In the genomic region with DNA sequence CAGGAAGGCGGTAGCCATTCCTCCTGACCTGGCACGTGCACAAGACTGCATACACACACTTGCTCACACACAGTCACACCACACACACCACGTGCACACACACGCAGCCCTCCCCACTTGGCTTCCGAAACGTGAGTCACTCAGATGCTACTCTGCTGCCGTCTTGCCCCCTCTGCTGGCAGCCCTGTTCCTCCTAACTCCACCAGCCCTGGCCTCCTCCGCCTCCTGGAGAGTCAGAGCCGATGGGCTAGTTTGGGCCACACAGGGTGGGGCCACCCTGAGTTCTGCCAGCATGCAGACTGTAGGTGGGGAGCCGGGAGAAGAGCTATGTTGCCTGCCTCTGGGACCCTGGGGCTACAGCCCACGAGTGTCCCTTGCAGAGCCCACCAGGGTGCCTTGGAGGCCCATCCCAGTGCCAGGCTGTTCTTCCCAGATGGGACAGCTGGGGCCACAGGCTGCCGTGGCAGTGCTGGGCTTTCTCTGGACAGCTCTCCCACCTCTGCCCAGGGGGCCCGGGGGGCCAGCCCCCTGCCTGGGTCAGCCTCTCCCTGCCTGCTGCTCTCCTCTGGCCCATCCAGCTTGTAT, we compare ENCODE assay signal across 8 cellular contexts. TPM values are rescaled to one million over a fixed set of nuclear protein-coding genes. Genes with fewer than 3 reads are reported as not detected.
DNase-seq lines count a peak whose midpoint lies in the region; ATAC-seq, FAIRE-seq and TF ChIP-seq lines count a peak whose summit lies in the region.

No MANE protein-coding gene starts in this region.

- H3K4me3 Mint-ChIP-seq in brain = no peak overlapping the region

- in situ Hi-C loops in HepG2 (cut with HindIII; ENCODE audit: extremely low pct_ligation_motif_present, low pct_unique_long_range_greater_than_20kb) = loop anchor here (5.0 kb wide), 1 partner anchor 65 kb away; no protein-coding TSS in a partner anchor

- H3K9me3 Mint-ChIP-seq in brain = peaks cover 0 to 4% (median 0%) of the 10 kb centered on the region in 5 experiments

- H3K4me1 Mint-ChIP-seq in brain = peaks cover 24% of the 10 kb centered on the region

- no peaks in the 10 kb centered on the region for H3K9me2 ChIP-seq in SK-N-SH

- no peak overlapping the region for H3K4me3 ChIP-seq in SK-N-SH (ENCODE audit: low read depth in 2 of 2, low read length in 1 of 2)
- H3K4me3 ChIP-seq in HepG2 (replicated peaks in 1 of 3; ENCODE audit: insufficient read depth in 1 of 3, low read depth in 2 of 3, low read length in 3 of 3) = no peak overlapping the region

- H3K27ac ChIP-seq in SK-N-SH (ENCODE audit: low read depth in 2 of 2, low read length in 1 of 2) (no peak overlapping the region), HepG2 (ENCODE audit: extremely low read length, insufficient read depth, low read length) (no peak overlapping the region)

- POLR2A ChIA-PET in SK-N-SH (lab: Yijun Ruan, JAX) (no interaction called here), HepG2 (lab: Yijun Ruan, JAX) (no interaction called here)

- TF ChIP-seq RAD21 in SK-N-SH (IDR thresholded peaks at IDR 0.05; ENCODE audit: low read length) = peak; percentile 33; the same call in 1 of the 2 replicates
- TF ChIP-seq RAD21 in HepG2 (CRISPR knock-in tag; IDR thresholded peaks at IDR 0.05) = no peak

- H3K4me2 ChIP-seq in SK-N-SH = no peak overlapping the region
- H3K4me2 ChIP-seq in HepG2 (ENCODE audit: low read depth, low read length) = no peak overlapping the region

- H3K27ac Mint-ChIP-seq in brain = peak overlapping the region; percentile 37 to 88 (median 79)

- H3K27me3 ChIP-seq in SK-N-SH (ENCODE audit: insufficient read depth) = no peaks in the 10 kb centered on the region
- no peaks in the 10 kb centered on the region for H3K27me3 ChIP-seq in HepG2 (ENCODE audit: control insufficient read depth in 1 of 2, insufficient read depth in 2 of 2, low read length in 2 of 2)

- no peaks in the 10 kb centered on the region for H3K9me3 ChIP-seq in SK-N-SH
- H3K9me3 ChIP-seq in HepG2 (ENCODE audit: low read length) = no peaks in the 10 kb centered on the region

- 35% methylated on average over 9 of the region's 13 CpGs for WGBS in SK-N-SH (ENCODE audit: low lambda C conversion rate)
- WGBS in HepG2 (ENCODE audit: low lambda C conversion rate) = 77% methylated on average over 9 of the region's 13 CpGs

- TF ChIP-seq EP300 in SK-N-SH (IDR thresholded peaks at IDR 0.05; ENCODE audit: borderline replicate concordance in 1 of 2, low read depth in 1 of 2, low read length in 1 of 2) (no peak), HepG2 (IDR thresholded peaks at IDR 0.05; ENCODE audit: low read depth in 2 of 2, low read length in 2 of 2) (no peak), HepG2 (CRISPR knock-in tag; IDR thresholded peaks at IDR 0.05; ENCODE audit: borderline replicate concordance) (no peak)

- no peak overlapping the region for H3K9ac ChIP-seq in SK-N-SH
- H3K9ac ChIP-seq in HepG2 (ENCODE audit: insufficient read depth, low read depth, low read length) = no peak overlapping the region

- H3K79me2 ChIP-seq in SK-N-SH (ENCODE audit: insufficient read depth) (peaks cover 4% of the 10 kb centered on the region; the same call in 1 of the 2 replicates), HepG2 (ENCODE audit: insufficient read depth, low read length) (no peaks in the 10 kb centered on the region)

- TF ChIP-seq CTCF in SK-N-SH (IDR thresholded peaks at IDR 0.05) (peak; percentile 67), brain (conservative IDR thresholded peaks at IDR 0.05) (peak; percentile 34 to 39), HepG2 (CRISPR knock-in tag; IDR thresholded peaks at IDR 0.05) (peak; percentile 58)

- peaks cover 13 to 42% of the 10 kb centered on the region in 2 experiments for H3K36me3 ChIP-seq in SK-N-SH (replicated peaks in 1 of 2; ENCODE audit: control insufficient read depth in 1 of 2, insufficient read depth in 2 of 2, low read length in 1 of 2)
- peaks cover 18 to 37% of the 10 kb centered on the region in 2 experiments; a peak in 4 of 5 replicates for H3K36me3 ChIP-seq in HepG2 (replicated peaks in 1 of 2; ENCODE audit: control insufficient read depth in 1 of 2, insufficient read depth in 2 of 2, low read length in 2 of 2)

- no peaks in the 10 kb centered on the region for H3K27me3 Mint-ChIP-seq in brain

- H4K20me1 ChIP-seq in SK-N-SH (ENCODE audit: insufficient read depth) (peaks cover 19% of the 10 kb centered on the region), HepG2 (ENCODE audit: insufficient read depth, low read length) (no peaks in the 10 kb centered on the region)

- no TSS peak for BruUV-seq in HepG2 (replicated peaks; lab: Mats Ljungman, UMichigan)

- intact Hi-C loops in HepG2 (cut with micrococcal nuclease; ENCODE audit: unreplicated experiment) = no loop called here

- CTCF ChIA-PET in SK-N-SH (lab: Yijun Ruan, JAX) (interaction anchor here (0.8 to 1.6 kb wide), 10 partner anchors 8 to 83 kb away, joined by 3 to 7 read pairs (median 4); partner anchors contain the start of gene PIN1), HepG2 (lab: Yijun Ruan, JAX; ENCODE audit: low intra/inter-chr PET ratio, low total read pairs) (interaction anchor here (0.6 to 3.7 kb wide), 2 partner anchors 67 to 221 kb away, joined by 3 to 15 read pairs; no protein-coding TSS in a partner anchor)

- H3K4me1 ChIP-seq in SK-N-SH (ENCODE audit: control insufficient read depth in 1 of 2, insufficient read depth in 2 of 2, low read depth in 1 of 2, low read length in 1 of 2) = no peaks in the 10 kb centered on the region; a peak in 1 of 4 replicates
- H3K4me1 ChIP-seq in HepG2 (ENCODE audit: insufficient read depth, low read length) = peaks cover 1% of the 10 kb centered on the region; the same call in 1 of the 2 replicates

- peak; percentile 16 for DNase-seq in activated gamma-delta T cell treated with Interleukin-2 at 50 U/mL for 16 hours
- DNase-seq in activated gamma-delta T cell (lab: John Stamatoyannopoulos, UW) = no peak
- DNase-seq in SK-N-SH = peak; percentile 59
- peak; percentile 23 for DNase-seq in HepG2 (ENCODE audit: low spot score)
- DNase-seq in stromal cell of bone marrow (ENCODE audit: low read depth) = peak; percentile 84
- DNase-seq in NCI-H524 treated with DMSO at 0.1 percent for 48 hours (lab: John Stamatoyannopoulos, UW) = no peak

- no peaks in the 10 kb centered on the region for H3F3A ChIP-seq in SK-N-SH (replicated peaks; ENCODE audit: insufficient read depth)

- H3K36me3 Mint-ChIP-seq in brain = peaks cover 38% of the 10 kb centered on the region

- no peak for TF ChIP-seq POLR2A in HepG2 (IDR thresholded peaks at IDR 0.05; ENCODE audit: insufficient read depth in 1 of 2, low read depth in 2 of 2, low read length in 2 of 2)

- no peak for FAIRE-seq in HepG2 (lab: Jason Lieb, UNC)

- ATAC-seq in HepG2 (peak; percentile 64), HG02884 (IDR thresholded peaks at IDR 0.05; ENCODE audit: unreplicated experiment) (no peak)

- H2AFZ ChIP-seq in SK-N-SH (ENCODE audit: low read depth) (no peak overlapping the region), HepG2 (ENCODE audit: low read length) (no peak overlapping the region)

RNA-seq across cellular contexts. Expression of gene PIN1, which starts 12.1 kb away (rescaled TPM):
- polyA plus RNA-seq in SK-N-SH (2012; rRNA removed) (148 and 152 TPM in 2 replicates), brain (ENCODE audit: insufficient read depth, low read depth, low replicate concordance) (273 TPM), HepG2 (2011; rRNA removed) (31.9 and 43.2 TPM in 2 replicates)
- polyA plus RNA-seq in SK-N-SH (2012; cell fraction: cytosol; rRNA removed) = 77.6 and 127 TPM in 2 replicates
- 92.6 and 93.4 TPM in 2 replicates for polyA plus RNA-seq in SK-N-SH (2012; cell fraction: nucleus; rRNA removed)
- total RNA-seq in HepG2 (2016; rRNA removed; fragmentation: Illumina TruSeq; extraction: Trizol) = 67.3 and 72.0 TPM in 2 replicates
- 25.2 and 25.3 TPM in 2 replicates for total RNA-seq in HepG2 (2016; cell fraction: cytosol; rRNA removed; fragmentation: Illumina TruSeq; extraction: Trizol; ENCODE audit: low read depth)
- total RNA-seq in HepG2 (2016; cell fraction: insoluble cytoplasmic fraction; rRNA removed; fragmentation: Illumina TruSeq; extraction: Trizol) = 65.2 and 75.0 TPM in 2 replicates
- 37.0 and 38.0 TPM in 2 replicates for total RNA-seq in HepG2 (2016; cell fraction: membrane; rRNA removed; fragmentation: Illumina TruSeq; extraction: Trizol)
- total RNA-seq in HepG2 (2016; cell fraction: nucleus; rRNA removed; fragmentation: Illumina TruSeq; extraction: Trizol) = 27.3 and 31.0 TPM in 2 replicates
- 39.4 and 64.9 TPM in 2 replicates for polyA plus RNA-seq in HepG2 (2011; cell fraction: cytosol; rRNA removed)
- 44.7 and 53.7 TPM in 2 replicates for polyA plus RNA-seq in HepG2 (2011; cell fraction: nucleus; rRNA removed)
- polyA plus RNA-seq in HepG2 (2012) = 19.6 and 20.3 TPM in 2 replicates
- polyA plus RNA-seq in HepG2 (2016; cell fraction: cytosol; fragmentation: Illumina TruSeq; extraction: Trizol; ENCODE audit: low read depth) = 20.1 and 20.5 TPM in 2 replicates
- polyA plus RNA-seq in HepG2 (2016; cell fraction: insoluble cytoplasmic fraction; fragmentation: Illumina TruSeq; extraction: Trizol; ENCODE audit: low read depth) = 61.0 and 62.9 TPM in 2 replicates
- polyA plus RNA-seq in HepG2 (2016; cell fraction: membrane; fragmentation: Illumina TruSeq; extraction: Trizol; ENCODE audit: low read depth) = 30.3 TPM in 2 replicates
- polyA plus RNA-seq in HepG2 (2016; cell fraction: nucleus; fragmentation: Illumina TruSeq; extraction: Trizol; ENCODE audit: insufficient read depth, low read depth) = 55.0 and 61.1 TPM in 2 replicates
- polyA minus RNA-seq in HepG2 (2011; rRNA and poly(A)+ RNA removed; ENCODE audit: low replicate concordance) = 15.9 and 27.0 TPM in 2 replicates
- 10.9 and 16.1 TPM in 2 replicates for polyA minus RNA-seq in HepG2 (2011; cell fraction: cytosol; rRNA and poly(A)+ RNA removed)
- 6.3 and 7.9 TPM in 2 replicates for polyA minus RNA-seq in HepG2 (2011; cell fraction: nucleus; rRNA and poly(A)+ RNA removed)

RNA-seq across cellular contexts. Expression of gene UBL5, which starts 19.5 kb away (rescaled TPM):
- 2,269 and 2,602 TPM in 2 replicates for polyA plus RNA-seq in SK-N-SH (2012; rRNA removed)
- 2,682 and 3,847 TPM in 2 replicates for polyA plus RNA-seq in SK-N-SH (2012; cell fraction: cytosol; rRNA removed)
- 748 and 798 TPM in 2 replicates for polyA plus RNA-seq in SK-N-SH (2012; cell fraction: nucleus; rRNA removed)
- 841 TPM for polyA plus RNA-seq in brain (ENCODE audit: insufficient read depth, low read depth, low replicate concordance)
- total RNA-seq in HepG2 (2016; rRNA removed; fragmentation: Illumina TruSeq; extraction: Trizol) = 373 and 382 TPM in 2 replicates
- 139 and 172 TPM in 2 replicates for total RNA-seq in HepG2 (2016; cell fraction: cytosol; rRNA removed; fragmentation: Illumina TruSeq; extraction: Trizol; ENCODE audit: low read depth)
- 375 and 403 TPM in 2 replicates for total RNA-seq in HepG2 (2016; cell fraction: insoluble cytoplasmic fraction; rRNA removed; fragmentation: Illumina TruSeq; extraction: Trizol)
- 186 and 246 TPM in 2 replicates for total RNA-seq in HepG2 (2016; cell fraction: membrane; rRNA removed; fragmentation: Illumina TruSeq; extraction: Trizol)
- total RNA-seq in HepG2 (2016; cell fraction: nucleus; rRNA removed; fragmentation: Illumina TruSeq; extraction: Trizol) = 155 and 174 TPM in 2 replicates
- 427 and 487 TPM in 2 replicates for polyA plus RNA-seq in HepG2 (2011; rRNA removed)
- polyA plus RNA-seq in HepG2 (2011; cell fraction: cytosol; rRNA removed) = 507 and 557 TPM in 2 replicates
- 178 and 205 TPM in 2 replicates for polyA plus RNA-seq in HepG2 (2011; cell fraction: nucleus; rRNA removed)
- polyA plus RNA-seq in HepG2 (2012) = 308 and 326 TPM in 2 replicates
- polyA plus RNA-seq in HepG2 (2016; cell fraction: cytosol; fragmentation: Illumina TruSeq; extraction: Trizol; ENCODE audit: low read depth) = 140 and 221 TPM in 2 replicates
- 360 and 409 TPM in 2 replicates for polyA plus RNA-seq in HepG2 (2016; cell fraction: insoluble cytoplasmic fraction; fragmentation: Illumina TruSeq; extraction: Trizol; ENCODE audit: low read depth)
- 156 and 243 TPM in 2 replicates for polyA plus RNA-seq in HepG2 (2016; cell fraction: membrane; fragmentation: Illumina TruSeq; extraction: Trizol; ENCODE audit: low read depth)
- polyA plus RNA-seq in HepG2 (2016; cell fraction: nucleus; fragmentation: Illumina TruSeq; extraction: Trizol; ENCODE audit: insufficient read depth, low read depth) = 294 and 307 TPM in 2 replicates
- polyA minus RNA-seq in HepG2 (2011; rRNA and poly(A)+ RNA removed; ENCODE audit: low replicate concordance) = 47.1 and 96.5 TPM in 2 replicates
- 33.3 and 39.4 TPM in 2 replicates for polyA minus RNA-seq in HepG2 (2011; cell fraction: cytosol; rRNA and poly(A)+ RNA removed)
- 21.3 and 28.2 TPM in 2 replicates for polyA minus RNA-seq in HepG2 (2011; cell fraction: nucleus; rRNA and poly(A)+ RNA removed)

RNA-seq across cellular contexts. Expression of gene FBXL12, which starts 28.3 kb away (rescaled TPM):
- 27.1 and 30.5 TPM in 2 replicates for polyA plus RNA-seq in SK-N-SH (2012; rRNA removed)
- 14.2 and 18.7 TPM in 2 replicates for polyA plus RNA-seq in SK-N-SH (2012; cell fraction: cytosol; rRNA removed)
- polyA plus RNA-seq in SK-N-SH (2012; cell fraction: nucleus; rRNA removed) = 79.8 and 123 TPM in 2 replicates
- 15.3 TPM for polyA plus RNA-seq in brain (ENCODE audit: insufficient read depth, low read depth, low replicate concordance)
- total RNA-seq in HepG2 (2016; rRNA removed; fragmentation: Illumina TruSeq; extraction: Trizol) = 19.0 and 20.4 TPM in 2 replicates
- 6.1 and 6.2 TPM in 2 replicates for total RNA-seq in HepG2 (2016; cell fraction: cytosol; rRNA removed; fragmentation: Illumina TruSeq; extraction: Trizol; ENCODE audit: low read depth)
- total RNA-seq in HepG2 (2016; cell fraction: insoluble cytoplasmic fraction; rRNA removed; fragmentation: Illumina TruSeq; extraction: Trizol) = 15.4 and 21.7 TPM in 2 replicates
- 9.7 and 12.3 TPM in 2 replicates for total RNA-seq in HepG2 (2016; cell fraction: membrane; rRNA removed; fragmentation: Illumina TruSeq; extraction: Trizol)
- 18.7 and 20.1 TPM in 2 replicates for total RNA-seq in HepG2 (2016; cell fraction: nucleus; rRNA removed; fragmentation: Illumina TruSeq; extraction: Trizol)
- polyA plus RNA-seq in HepG2 (2011; rRNA removed) = 23.1 and 30.1 TPM in 2 replicates
- polyA plus RNA-seq in HepG2 (2011; cell fraction: cytosol; rRNA removed) = 15.4 and 23.3 TPM in 2 replicates
- 56.0 and 59.0 TPM in 2 replicates for polyA plus RNA-seq in HepG2 (2011; cell fraction: nucleus; rRNA removed)
- polyA plus RNA-seq in HepG2 (2012) = 17.5 and 22.5 TPM in 2 replicates
- 2.6 and 3.8 TPM in 2 replicates for polyA plus RNA-seq in HepG2 (2016; cell fraction: cytosol; fragmentation: Illumina TruSeq; extraction: Trizol; ENCODE audit: low read depth)
- 21.5 and 27.0 TPM in 2 replicates for polyA plus RNA-seq in HepG2 (2016; cell fraction: insoluble cytoplasmic fraction; fragmentation: Illumina TruSeq; extraction: Trizol; ENCODE audit: low read depth)
- polyA plus RNA-seq in HepG2 (2016; cell fraction: membrane; fragmentation: Illumina TruSeq; extraction: Trizol; ENCODE audit: low read depth) = 7.6 and 8.6 TPM in 2 replicates
- polyA plus RNA-seq in HepG2 (2016; cell fraction: nucleus; fragmentation: Illumina TruSeq; extraction: Trizol; ENCODE audit: insufficient read depth, low read depth) = 35.6 and 40.1 TPM in 2 replicates
- polyA minus RNA-seq in HepG2 (2011; rRNA and poly(A)+ RNA removed; ENCODE audit: low replicate concordance) = 9.7 and 38.5 TPM in 2 replicates
- 10.0 and 11.3 TPM in 2 replicates for polyA minus RNA-seq in HepG2 (2011; cell fraction: cytosol; rRNA and poly(A)+ RNA removed)
- 25.1 and 28.3 TPM in 2 replicates for polyA minus RNA-seq in HepG2 (2011; cell fraction: nucleus; rRNA and poly(A)+ RNA removed)

Comparison
In these comparisons a context has a peak if more than half of its experiments do, and no peak if none do; other contexts are left out.
1. DNase-seq: peak in activated gamma-delta T cell treated with Interleukin-2 at 50 U/mL for 16 hours (single experiment), SK-N-SH (single experiment), HepG2 (single experiment) and stromal cell of bone marrow (single experiment); none in activated gamma-delta T cell (single experiment) and NCI-H524 treated with DMSO at 0.1 percent for 48 hours (single experiment).
2. Peak in every context shown above with its lines, with median percentiles within 50 percentile points of each other: CTCF ChIP-seq.